ENCODE assay signal across 20 cellular contexts in genomic region chr2:100747996-100748615, GRCh38.
DNase-seq lines count a peak whose midpoint lies in the region; ATAC-seq, FAIRE-seq and TF ChIP-seq lines count a peak whose summit lies in the region.
"Had no signal": no experiment of that assay in that cellular context is flagged by ENCODE, and none has a peak within 500 bp of the region (broad histone marks: within the 10 kb centered on the region; RNA-seq: fewer than 3 reads in every experiment).

No MANE protein-coding gene starts in this region.

- no peak overlapping the region for H3K27ac Mint-ChIP-seq in GM23338
- peak overlapping the region; percentile 44 for H3K27ac Mint-ChIP-seq in astrocyte (ENCODE audit: unreplicated experiment)
- H3K27ac Mint-ChIP-seq in neural progenitor cell = peak overlapping the region; percentile 22
- H3K27ac Mint-ChIP-seq: CD8-positive, alpha-beta T cell had no signal

- H3K9ac ChIP-seq in astrocyte (ENCODE audit: low read length) (no peak overlapping the region), neural progenitor cell (no peak overlapping the region)
- H3K9ac ChIP-seq: BLaER1, SK-N-SH had no signal

- no peaks in the 10 kb centered on the region for H3K79me2 ChIP-seq in GM23338 (replicated peaks; ENCODE audit: insufficient read depth)
- H3K79me2 ChIP-seq in astrocyte (ENCODE audit: insufficient read depth, low read length) = no peaks in the 10 kb centered on the region
- H3K79me2 ChIP-seq in neural progenitor cell (ENCODE audit: low read depth) = no peaks in the 10 kb centered on the region

- H3K9me3 ChIP-seq in A549 (no peaks in the 10 kb centered on the region), astrocyte (ENCODE audit: insufficient read depth, low read depth, low read length) (peaks cover 3% of the 10 kb centered on the region), neural progenitor cell (ENCODE audit: low read depth) (no peaks in the 10 kb centered on the region)
- H3K9me3 ChIP-seq: BLaER1 had no signal

- H3K9me3 Mint-ChIP-seq in GM23338 (no peaks in the 10 kb centered on the region; the same call in 2 of the 3 replicates), astrocyte (ENCODE audit: unreplicated experiment) (peaks cover 3% of the 10 kb centered on the region), neural progenitor cell (no peaks in the 10 kb centered on the region)
- H3K9me3 Mint-ChIP-seq: CD8-positive, alpha-beta T cell had no signal

- H3K36me3 Mint-ChIP-seq in GM23338 (ENCODE audit: low read depth) = no peaks in the 10 kb centered on the region
- no peaks in the 10 kb centered on the region for H3K36me3 Mint-ChIP-seq in astrocyte (ENCODE audit: low read depth, unreplicated experiment)
- no peaks in the 10 kb centered on the region for H3K36me3 Mint-ChIP-seq in neural progenitor cell
- H3K36me3 Mint-ChIP-seq: CD8-positive, alpha-beta T cell had no signal

- no peak overlapping the region for H3K4me3 Mint-ChIP-seq in GM23338
- no peak overlapping the region for H3K4me3 Mint-ChIP-seq in astrocyte (ENCODE audit: unreplicated experiment)
- no peak overlapping the region for H3K4me3 Mint-ChIP-seq in neural progenitor cell
- H3K4me3 Mint-ChIP-seq: CD8-positive, alpha-beta T cell had no signal

- DNase-seq in A549 (ENCODE audit: low read depth in 1 of 2, low spot score in 1 of 2) (no peak), GM23338 (ENCODE audit: low spot score) (no peak), astrocyte (ENCODE audit: low read depth) (no peak), neural progenitor cell (ENCODE audit: low spot score) (no peak), GM10266 (ENCODE audit: extremely low spot score) (no peak), cerebellum (ENCODE audit: low spot score) (no peak)
- DNase-seq in activated effector memory CD4-positive, alpha-beta T cell treated with Interleukin-2 at 50 U/mL for 16 hours = no peak
- DNase-seq: CD8-positive, alpha-beta T cell; DMS79; KBM-7; NCI-H1105 treated with DMSO at 0.1 percent for 48 hours; NCI-H1694; NCI-H510A; NCI-H748 treated with DMSO at 0.1 percent for 48 hours; OCI-M1; RPMI8226; SHP77 treated with DMSO at 0.1 percent for 48 hours; SK-N-SH had no signal

- TF ChIP-seq POLR2A in A549 (IDR thresholded peaks at IDR 0.05; ENCODE audit: low read length) = no peak

- H3K27me3 ChIP-seq in GM23338 (ENCODE audit: insufficient read depth) (no peaks in the 10 kb centered on the region), astrocyte (ENCODE audit: insufficient read depth, low read length) (no peaks in the 10 kb centered on the region), neural progenitor cell (no peaks in the 10 kb centered on the region)
- H3K27me3 ChIP-seq: BLaER1 had no signal

- TF ChIP-seq CTCF in A549 (IDR thresholded peaks at IDR 0.05) (no peak), GM23338 (conservative IDR thresholded peaks at IDR 0.05; ENCODE audit: low read depth in 2 of 2) (no peak), astrocyte (IDR thresholded peaks at IDR 0.05; ENCODE audit: insufficient read depth, low read depth, low read length) (no peak), neural progenitor cell (IDR thresholded peaks at IDR 0.05) (no peak), GM10266 (IDR thresholded peaks at IDR 0.05; ENCODE audit: control insufficient read depth, insufficient read depth, low read depth, missing control alignments) (no peak)

- peaks cover 2% of the 10 kb centered on the region for H3K27me3 Mint-ChIP-seq in GM23338 (ENCODE audit: insufficient read depth, low read depth, poor library complexity)
- peaks cover 10% of the 10 kb centered on the region for H3K27me3 Mint-ChIP-seq in astrocyte (ENCODE audit: low read depth, unreplicated experiment)
- H3K27me3 Mint-ChIP-seq in neural progenitor cell (ENCODE audit: insufficient read depth, low read depth) = peaks cover 4% of the 10 kb centered on the region

- POLR2A ChIA-PET in A549 (lab: Yijun Ruan, JAX) = no interaction called here

- ATAC-seq in A549 (no peak), GM23338 (no peak)
- ATAC-seq: CD8-positive, alpha-beta T cell had no signal

- no peak overlapping the region for H3K4me2 ChIP-seq in A549
- H3K4me2 ChIP-seq in GM23338 = no peak overlapping the region
- peak overlapping the region; percentile 16 for H3K4me2 ChIP-seq in astrocyte (ENCODE audit: low read length)
- H3K4me2 ChIP-seq in neural progenitor cell = no peak overlapping the region
- H3K4me2 ChIP-seq: BLaER1, SK-N-SH had no signal

- peak overlapping the region; percentile 38; the same call in 1 of the 2 replicates for H2AFZ ChIP-seq in GM23338
- H2AFZ ChIP-seq in astrocyte (ENCODE audit: low read depth, low read length) = no peak overlapping the region
- H2AFZ ChIP-seq in neural progenitor cell (replicated peaks) = no peak overlapping the region

- no peak for TF ChIP-seq EP300 in A549 (IDR thresholded peaks at IDR 0.05)

- peaks cover 24% of the 10 kb centered on the region for H3K4me1 ChIP-seq in A549
- no peaks in the 10 kb centered on the region for H3K4me1 ChIP-seq in GM23338 (ENCODE audit: insufficient read depth)
- H3K4me1 ChIP-seq in astrocyte (ENCODE audit: insufficient read depth, low read length) = peaks cover 47% of the 10 kb centered on the region
- no peaks in the 10 kb centered on the region for H3K4me1 ChIP-seq in neural progenitor cell

- WGBS in A549 (ENCODE audit: missing lambda C conversion rate) = 85% methylated on average over 5 of the region's 5 CpGs

- no peak overlapping the region for H3K4me3 ChIP-seq in A549
- H3K4me3 ChIP-seq in GM23338 = no peak overlapping the region
- no peak overlapping the region for H3K4me3 ChIP-seq in astrocyte (ENCODE audit: insufficient read depth, low read depth, low read length)
- H3K4me3 ChIP-seq in neural progenitor cell = no peak overlapping the region
- H3K4me3 ChIP-seq: BLaER1 had no signal

- FAIRE-seq in A549 (lab: Jason Lieb, UNC) (no peak), astrocyte (lab: Jason Lieb, UNC) (no peak)
- FAIRE-seq: D721Med had no signal

- H4K20me1 ChIP-seq in GM23338 (replicated peaks; ENCODE audit: insufficient read depth) (no peaks in the 10 kb centered on the region), astrocyte (ENCODE audit: insufficient read depth, low read length) (no peaks in the 10 kb centered on the region), neural progenitor cell (ENCODE audit: low read depth) (no peaks in the 10 kb centered on the region)
- H4K20me1 ChIP-seq: BLaER1 had no signal

- H3K36me3 ChIP-seq in GM23338 (ENCODE audit: insufficient read depth) (no peaks in the 10 kb centered on the region), astrocyte (ENCODE audit: insufficient read depth, low read length) (no peaks in the 10 kb centered on the region), neural progenitor cell (no peaks in the 10 kb centered on the region)
- H3K36me3 ChIP-seq: BLaER1 had no signal

- H3K4me1 Mint-ChIP-seq in GM23338 (no peaks in the 10 kb centered on the region; the same call in 2 of the 3 replicates), astrocyte (ENCODE audit: low read depth, unreplicated experiment) (peaks cover 29% of the 10 kb centered on the region), neural progenitor cell (no peaks in the 10 kb centered on the region)

- CTCF ChIA-PET in A549 (lab: Yijun Ruan, JAX) = interaction anchor here (1.1 kb wide), 1 partner anchor 8 kb away, joined by 3 read pairs; no protein-coding TSS in a partner anchor

- no peaks in the 10 kb centered on the region; the same call in 1 of the 2 replicates for H3K9me2 ChIP-seq in GM23338 (ENCODE audit: insufficient read depth)
- H3K9me2 ChIP-seq: SK-N-SH had no signal

- H3F3A ChIP-seq in GM23338 (replicated peaks; ENCODE audit: low read depth) = no peaks in the 10 kb centered on the region
- no peaks in the 10 kb centered on the region for H3F3A ChIP-seq in neural progenitor cell (ENCODE audit: low read depth)

- H3K27ac ChIP-seq in A549 (peak overlapping the region; percentile 23 to 43; a peak in 3 of 6 replicates), GM23338 (ENCODE audit: low read depth) (no peak overlapping the region), astrocyte (ENCODE audit: low read depth, low read length) (no peak overlapping the region), neural progenitor cell (no peak overlapping the region)
- H3K27ac ChIP-seq: BLaER1 had no signal

- no peak for TF ChIP-seq RAD21 in A549 (conservative IDR thresholded peaks at IDR 0.05 in 1 of 2, IDR thresholded peaks at IDR 0.05 in 1 of 2)

TF ChIP-seq in GM23338, 12 proteins besides CTCF, POLR2A, EP300 and RAD21 (continues in another document):
- no peak for TF ChIP-seq CREB1 (CRISPR knock-in tag; IDR thresholded peaks at IDR 0.05; ENCODE audit: low read depth)
- TF ChIP-seq ZNF114 (CRISPR knock-in tag; IDR thresholded peaks at IDR 0.05) = no peak
- no peak for TF ChIP-seq ZNF331 (CRISPR knock-in tag; IDR thresholded peaks at IDR 0.05; ENCODE audit: low read depth)
- no peak for TF ChIP-seq EZH2 (IDR thresholded peaks at IDR 0.05; ENCODE audit: low read depth, unreplicated experiment)
- TF ChIP-seq NANOG (IDR thresholded peaks at IDR 0.05; ENCODE audit: borderline replicate concordance) = no peak
- TF ChIP-seq POLR2AphosphoS5 (IDR thresholded peaks at IDR 0.05; ENCODE audit: low read depth) = no peak
- TF ChIP-seq EZH2phosphoT487 (IDR thresholded peaks at IDR 0.05; ENCODE audit: unreplicated experiment) = no peak
- no peak for TF ChIP-seq ETS1 (IDR thresholded peaks at IDR 0.05)

Comparison
In these comparisons a context has a peak if more than half of its experiments do, and no peak if none do; other contexts are left out.
1. H3K27ac ChIP-seq: peak in A549 (2 of 2); none in GM23338 (single experiment), astrocyte (single experiment) and neural progenitor cell (single experiment).